12 cellular contexts compared by ENCODE assay signal in genomic region chr6:140537211-140537610, GRCh38.
A peak's percentile ranks its signal among the peaks of the same experiment; 100 is the strongest.
DNase-seq lines count a peak whose midpoint lies in the region; ATAC-seq and TF ChIP-seq lines count a peak whose summit lies in the region.
"Had no signal": no experiment of that assay in that cellular context is flagged by ENCODE, and none has a peak within 500 bp of the region (broad histone marks: within the 10 kb centered on the region; RNA-seq: fewer than 3 reads in every experiment).

No MANE protein-coding gene starts in this region.

- H2BK5ac ChIP-seq in trophoblast cell (ENCODE audit: low read depth, low read length, poor library complexity), result peak overlapping the region; percentile 84

- POLR2A ChIA-PET in PC-9 (lab: Charles Lee; ENCODE audit: unreplicated experiment), result no interaction called here

- peak overlapping the region; percentile 63 for H3K14ac ChIP-seq in trophoblast cell (ENCODE audit: low read length)

- H3K36me3 ChIP-seq in PC-9 (ENCODE audit: low read depth) (no peaks in the 10 kb centered on the region), trophoblast cell (ENCODE audit: control insufficient read depth in 1 of 2, insufficient read depth in 2 of 2, low read length in 2 of 2) (no peaks in the 10 kb centered on the region), right lobe of liver (no peaks in the 10 kb centered on the region)
- H3K36me3 ChIP-seq: BLaER1 treated with 17β-estradiol and CSF1 and Interleukin-3, amounts not matched to agents 10 nM and 100 nM had no signal

- no peak overlapping the region for H3K23ac ChIP-seq in trophoblast cell (ENCODE audit: low read length)

- CTCF ChIA-PET in PC-9 (lab: Charles Lee), result no interaction called here

- DNase-seq in AG08395 (ENCODE audit: low spot score) (peak; percentile 22), PC-9 (no peak), fibroblast of villous mesenchyme (ENCODE audit: low read depth) (peak; percentile 18), trophoblast cell (peak; percentile 3 to 55), right lobe of liver (no peak), NCI-H82 (lab: John Stamatoyannopoulos, UW) (no peak)
- DNase-seq: stimulated activated CD4-positive, alpha-beta T cell treated with anti-CD3 and anti-CD28 coated beads, Interleukin-12 subunit alpha, Interleukin-12 subunit beta, amount 100 ng/mL, for 4 hours; stimulated activated naive B cell treated with anti-CD40 and anti-IgM and Interleukin-4, amounts not matched to agents 10 μg/mL and 1 μg/mL and 100 μg/mL, for 72 hours had no signal

- TF ChIP-seq POLR2A in right lobe of liver (IDR thresholded peaks at IDR 0.05), result no peak

- H3K79me2 ChIP-seq in PC-9 (ENCODE audit: low read depth) (no peaks in the 10 kb centered on the region), trophoblast cell (ENCODE audit: control insufficient read depth, insufficient read depth, low read length, poor library complexity) (no peaks in the 10 kb centered on the region)

- BruUV-seq in PC-9 (replicated peaks; lab: Mats Ljungman, UMichigan), result no TSS peak

- H3K4me2 ChIP-seq in PC-9, result peak overlapping the region; percentile 54
- no peak overlapping the region for H3K4me2 ChIP-seq in trophoblast cell (ENCODE audit: low read length)
- H3K4me2 ChIP-seq: BLaER1 treated with 17β-estradiol and CSF1 and Interleukin-3, amounts not matched to agents 10 nM and 100 nM had no signal

- no CpG with 5 or more reads among the region's 3 CpGs for WGBS in trophoblast cell (ENCODE audit: extremely low coverage, insufficient coverage, insufficient read length)
- 77% methylated on average over 3 of the region's 3 CpGs for WGBS in right lobe of liver (ENCODE audit: insufficient coverage, low coverage, low lambda C conversion rate, missing lambda C conversion rate)

- peaks cover 12% of the 10 kb centered on the region; the same call in 1 of the 2 replicates for H3F3A ChIP-seq in PC-9 (ENCODE audit: insufficient read depth, low read depth)

- H3K9me3 ChIP-seq in PC-9 (ENCODE audit: insufficient read depth, low read depth) (peaks cover 4% of the 10 kb centered on the region; the same call in 1 of the 2 replicates), trophoblast cell (ENCODE audit: insufficient read depth, low read depth, low read length) (no peaks in the 10 kb centered on the region), right lobe of liver (no peaks in the 10 kb centered on the region)

- H2BK120ac ChIP-seq in trophoblast cell (ENCODE audit: insufficient read depth, low read length, poor library complexity), result peak overlapping the region; percentile 90

- H2AFZ ChIP-seq in PC-9, result peak overlapping the region; percentile 53; the same call in 1 of the 2 replicates
- H2AFZ ChIP-seq in trophoblast cell (ENCODE audit: insufficient read depth, low read length, poor library complexity), result no peak overlapping the region

- no peak overlapping the region for H4K91ac ChIP-seq in trophoblast cell (ENCODE audit: low read depth, low read length)

- ATAC-seq in GM18907 (IDR thresholded peaks at IDR 0.05; ENCODE audit: unreplicated experiment) (no peak), HG02970 (IDR thresholded peaks at IDR 0.05; ENCODE audit: low FRiP score, unreplicated experiment) (no peak), right lobe of liver (no peak)
- ATAC-seq: stimulated activated naive B cell treated with anti-CD40 and anti-IgM and Interleukin-4, amounts not matched to agents 10 μg/mL and 1 μg/mL and 100 μg/mL, for 72 hours had no signal

- TF ChIP-seq CTCF in PC-9 (conservative IDR thresholded peaks at IDR 0.05), result no peak
- no peak for TF ChIP-seq CTCF in fibroblast of villous mesenchyme (IDR thresholded peaks at IDR 0.05; ENCODE audit: insufficient read depth, low read depth, low read length)
- no peak for TF ChIP-seq CTCF in right lobe of liver (IDR thresholded peaks at IDR 0.05)

- H4K8ac ChIP-seq in trophoblast cell (ENCODE audit: low read depth, low read length), result no peak overlapping the region

- H3K27me3 ChIP-seq in PC-9 (ENCODE audit: insufficient read depth, low read depth), result no peaks in the 10 kb centered on the region
- H3K27me3 ChIP-seq in trophoblast cell (ENCODE audit: insufficient read depth, low read length), result no peaks in the 10 kb centered on the region
- H3K27me3 ChIP-seq in right lobe of liver, result no peaks in the 10 kb centered on the region
- H3K27me3 ChIP-seq: BLaER1 treated with 17β-estradiol and CSF1 and Interleukin-3, amounts not matched to agents 10 nM and 100 nM had no signal

- no peak overlapping the region for H3K18ac ChIP-seq in trophoblast cell (ENCODE audit: low read length)

- H3K9me2 ChIP-seq in PC-9 (ENCODE audit: insufficient read depth), result no peaks in the 10 kb centered on the region; the same call in 1 of the 2 replicates

- intact Hi-C loops in PC-9 (cut with micrococcal nuclease; ENCODE audit: unreplicated experiment) (no loop called here), right lobe of liver (cut with DNase I) (no loop called here)

- H3K4ac ChIP-seq in trophoblast cell (ENCODE audit: low read depth, low read length), result no peak overlapping the region

- no peak overlapping the region for H3K9ac ChIP-seq in trophoblast cell (ENCODE audit: low read length)
- H3K9ac ChIP-seq: BLaER1 treated with 17β-estradiol and CSF1 and Interleukin-3, amounts not matched to agents 10 nM and 100 nM had no signal

- no peaks in the 10 kb centered on the region for H4K20me1 ChIP-seq in PC-9 (ENCODE audit: insufficient read depth)
- H4K20me1 ChIP-seq: BLaER1 treated with 17β-estradiol and CSF1 and Interleukin-3, amounts not matched to agents 10 nM and 100 nM had no signal

- H3K4me3 ChIP-seq in PC-9 (peak overlapping the region; percentile 16; the same call in 1 of the 2 replicates), fibroblast of villous mesenchyme (ENCODE audit: low read depth, low read length) (no peak overlapping the region), trophoblast cell (ENCODE audit: low read depth, low read length) (no peak overlapping the region), right lobe of liver (no peak overlapping the region)
- H3K4me3 ChIP-seq: BLaER1 treated with 17β-estradiol and CSF1 and Interleukin-3, amounts not matched to agents 10 nM and 100 nM; GM12878 had no signal

- peaks cover 5% of the 10 kb centered on the region for H3K79me1 ChIP-seq in trophoblast cell (ENCODE audit: low read length)

- H2BK12ac ChIP-seq in trophoblast cell (ENCODE audit: low read length), result no peak overlapping the region

- no peak overlapping the region for H4K12ac ChIP-seq in trophoblast cell (ENCODE audit: low read depth, low read length)

- H3K4me1 ChIP-seq in PC-9 (replicated peaks; ENCODE audit: insufficient read depth) (peaks cover 25% of the 10 kb centered on the region), trophoblast cell (ENCODE audit: control insufficient read depth in 1 of 2, insufficient read depth in 2 of 2, low read length in 2 of 2) (peaks cover 0 to 2% of the 10 kb centered on the region in 2 experiments), right lobe of liver (no peaks in the 10 kb centered on the region)

- H3K27ac ChIP-seq in PC-9 (peak overlapping the region; percentile 76), trophoblast cell (ENCODE audit: low read depth, low read length) (peak overlapping the region; percentile 96), right lobe of liver (peak overlapping the region in 1 of 3 donors; percentile 2)
- H3K27ac ChIP-seq: BLaER1 treated with 17β-estradiol and CSF1 and Interleukin-3, amounts not matched to agents 10 nM and 100 nM had no signal

- no peak overlapping the region for H2AK5ac ChIP-seq in trophoblast cell (ENCODE audit: low read length)

Comparison
In these comparisons a context has a peak if more than half of its experiments do, and no peak if none do; other contexts are left out.
1. DNase-seq: peak in AG08395 (single experiment), fibroblast of villous mesenchyme (single experiment) and trophoblast cell (2 of 2); none in PC-9 (0 of 2), right lobe of liver (0 of 3) and NCI-H82 (single experiment).